In genomic region chr9:137273095-137273490, GRCh38 we compare ENCODE assay signal across 18 cellular contexts. TPM values are rescaled to one million over a fixed set of nuclear protein-coding genes. Genes with fewer than 3 reads are reported as not detected.
DNase-seq lines count a peak whose midpoint lies in the region; ATAC-seq and TF ChIP-seq lines count a peak whose summit lies in the region.
"Had no signal": no experiment of that assay in that cellular context is flagged by ENCODE, and none has a peak within 500 bp of the region (broad histone marks: within the 10 kb centered on the region; RNA-seq: fewer than 3 reads in every experiment).

No MANE protein-coding gene starts in this region.

- no peak overlapping the region for H3K9ac ChIP-seq in SK-N-SH

- H3K4me2 ChIP-seq in SK-N-SH (no peak overlapping the region), GM23338 (no peak overlapping the region), osteoblast (ENCODE audit: insufficient read depth, low read length) (no peak overlapping the region)
- H3K4me2 ChIP-seq: A549 had no signal

- TF ChIP-seq CTCF in SK-N-SH (IDR thresholded peaks at IDR 0.05) = no peak
- no peak for TF ChIP-seq CTCF in GM23338 (conservative IDR thresholded peaks at IDR 0.05; ENCODE audit: low read depth in 2 of 2)
- no peak for TF ChIP-seq CTCF in WERI-Rb-1 (IDR thresholded peaks at IDR 0.05; ENCODE audit: low read depth, low read length)
- no peak for TF ChIP-seq CTCF in osteoblast (IDR thresholded peaks at IDR 0.05; ENCODE audit: extremely low read depth, low read depth, low read length)

- H3K9me2 ChIP-seq in SK-N-SH (no peaks in the 10 kb centered on the region), GM23338 (ENCODE audit: insufficient read depth) (no peaks in the 10 kb centered on the region)

- peaks cover 25% of the 10 kb centered on the region for H3K36me3 Mint-ChIP-seq in GM23338 (ENCODE audit: low read depth)
- peaks cover 27% of the 10 kb centered on the region for H3K36me3 Mint-ChIP-seq in stimulated activated memory B cell treated with anti-CD40 and anti-IgM and Interleukin-4, amounts not matched to agents 10 μg/mL and 1 μg/mL and 100 μg/mL, for 72 hours

- H4K20me1 ChIP-seq in SK-N-SH (ENCODE audit: insufficient read depth) (0 out of 2 replicates have a peak, but pooled peaks cover 3% of the 10 kb centered on the region), GM23338 (replicated peaks; ENCODE audit: insufficient read depth) (0 out of 2 replicates have a peak, but pooled peaks cover 5% of the 10 kb centered on the region), osteoblast (ENCODE audit: insufficient read depth, low read length) (peaks cover 7% of the 10 kb centered on the region)

- H3K27me3 ChIP-seq in SK-N-SH (ENCODE audit: insufficient read depth) = no peaks in the 10 kb centered on the region
- no peaks in the 10 kb centered on the region for H3K27me3 ChIP-seq in GM23338 (ENCODE audit: insufficient read depth)
- H3K27me3 ChIP-seq in WERI-Rb-1 (ENCODE audit: insufficient read depth, low read depth, severe bottlenecking) = no peaks in the 10 kb centered on the region
- no peaks in the 10 kb centered on the region for H3K27me3 ChIP-seq in osteoblast (ENCODE audit: insufficient read depth, low read length)
- H3K27me3 ChIP-seq in HAP-1 (ENCODE audit: low read depth) = no peaks in the 10 kb centered on the region
- H3K27me3 ChIP-seq: Peyer's patch had no signal

- POLR2A ChIA-PET in SK-N-SH (lab: Yijun Ruan, JAX) = interaction anchor here (1.0 to 1.5 kb wide), 5 partner anchors 8 to 52 kb away, joined by 3 to 8 read pairs (median 3); no protein-coding TSS in a partner anchor

- no peak for TF ChIP-seq EP300 in SK-N-SH (IDR thresholded peaks at IDR 0.05; ENCODE audit: borderline replicate concordance in 1 of 2, low read depth in 1 of 2, low read length in 1 of 2)

- H2AFZ ChIP-seq in SK-N-SH (ENCODE audit: low read depth) (no peak overlapping the region), GM23338 (no peak overlapping the region), osteoblast (ENCODE audit: low read length) (no peak overlapping the region)

- CTCF ChIA-PET in SK-N-SH (lab: Yijun Ruan, JAX) = interaction anchor here (0.8 to 2.8 kb wide), 4 partner anchors 11 to 173 kb away, joined by 3 to 18 read pairs (median 10); no protein-coding TSS in a partner anchor

- H3K79me2 ChIP-seq in SK-N-SH (ENCODE audit: insufficient read depth) = no peaks in the 10 kb centered on the region
- H3K79me2 ChIP-seq in GM23338 (replicated peaks; ENCODE audit: insufficient read depth) = no peaks in the 10 kb centered on the region
- H3K79me2 ChIP-seq in osteoblast (ENCODE audit: insufficient read depth, low read length) = peaks cover 16% of the 10 kb centered on the region

- H3K4me3 ChIP-seq in SK-N-SH (ENCODE audit: low read depth in 2 of 2, low read length in 1 of 2) (no peak overlapping the region), GM23338 (no peak overlapping the region), WERI-Rb-1 (ENCODE audit: low read depth, low read length) (no peak overlapping the region), osteoblast (ENCODE audit: insufficient read depth, low read length) (no peak overlapping the region), HAP-1 (no peak overlapping the region)
- H3K4me3 ChIP-seq: A549, Peyer's patch had no signal

- H3K4me1 Mint-ChIP-seq in GM23338 = peaks cover 36% of the 10 kb centered on the region
- H3K4me1 Mint-ChIP-seq in stimulated activated memory B cell treated with anti-CD40 and anti-IgM and Interleukin-4, amounts not matched to agents 10 μg/mL and 1 μg/mL and 100 μg/mL, for 72 hours = peaks cover 67% of the 10 kb centered on the region

- 100% methylated on average over 5 of the region's 13 CpGs for WGBS in SK-N-SH (ENCODE audit: low lambda C conversion rate)

- ATAC-seq in SK-N-SH treated with all-trans-retinoic acid at 6 μM for 48 hours = no peak
- ATAC-seq in GM23338 = no peak
- no peak for ATAC-seq in HG02610 (IDR thresholded peaks at IDR 0.05; ENCODE audit: unreplicated experiment)
- no peak for ATAC-seq in stimulated activated memory B cell treated with anti-CD40 and anti-IgM and Interleukin-4, amounts not matched to agents 10 μg/mL and 1 μg/mL and 100 μg/mL, for 72 hours
- ATAC-seq: A549 had no signal

- no peak for TF ChIP-seq RAD21 in SK-N-SH (IDR thresholded peaks at IDR 0.05; ENCODE audit: low read length)

- peak overlapping the region; percentile 84; the same call in 1 of the 2 replicates for H3K27ac Mint-ChIP-seq in GM23338
- H3K27ac Mint-ChIP-seq in stimulated activated memory B cell treated with anti-CD40 and anti-IgM and Interleukin-4, amounts not matched to agents 10 μg/mL and 1 μg/mL and 100 μg/mL, for 72 hours = no peak overlapping the region
- H3K27ac Mint-ChIP-seq: CD4-positive, alpha-beta T cell had no signal

- H3K4me3 Mint-ChIP-seq in GM23338 = no peak overlapping the region
- H3K4me3 Mint-ChIP-seq in stimulated activated memory B cell treated with anti-CD40 and anti-IgM and Interleukin-4, amounts not matched to agents 10 μg/mL and 1 μg/mL and 100 μg/mL, for 72 hours = no peak overlapping the region
- H3K4me3 Mint-ChIP-seq: CD4-positive, alpha-beta T cell had no signal

- H3F3A ChIP-seq in SK-N-SH (replicated peaks; ENCODE audit: insufficient read depth) (peaks cover 8% of the 10 kb centered on the region), GM23338 (replicated peaks; ENCODE audit: low read depth) (0 out of 2 replicates have a peak, but pooled peaks cover 2% of the 10 kb centered on the region)

- no peaks in the 10 kb centered on the region; a peak in 2 of 4 replicates for H3K4me1 ChIP-seq in SK-N-SH (ENCODE audit: control insufficient read depth in 1 of 2, insufficient read depth in 2 of 2, low read depth in 1 of 2, low read length in 1 of 2)
- H3K4me1 ChIP-seq in GM23338 (ENCODE audit: insufficient read depth) = peaks cover 12% of the 10 kb centered on the region
- peaks cover 31% of the 10 kb centered on the region for H3K4me1 ChIP-seq in osteoblast (ENCODE audit: insufficient read depth, low read length)
- H3K4me1 ChIP-seq in HAP-1 = peaks cover 3% of the 10 kb centered on the region; the same call in 1 of the 2 replicates

- DNase-seq in SK-N-SH (peak; percentile 65), GM23338 (ENCODE audit: low spot score) (no peak), WERI-Rb-1 (no peak), osteoblast (ENCODE audit: insufficient read length, low spot score, missing footprints) (peak; percentile 84), HAP-1 (ENCODE audit: low spot score in 2 of 2) (no peak)
- DNase-seq: AML-193; CD4-positive, alpha-beta T cell; HCEC 1CT; NCI-H1092; NCI-H187 treated with DMSO at 0.1 percent for 48 hours; SIG-M5 had no signal

- no peak overlapping the region for H3K27ac ChIP-seq in SK-N-SH (ENCODE audit: low read depth in 2 of 2, low read length in 1 of 2)
- H3K27ac ChIP-seq in GM23338 (ENCODE audit: low read depth) = peak overlapping the region; percentile 55; the same call in 1 of the 2 replicates
- peak overlapping the region; percentile 36; the same call in 1 of the 2 replicates for H3K27ac ChIP-seq in WERI-Rb-1
- H3K27ac ChIP-seq in osteoblast (ENCODE audit: low read depth, low read length) = no peak overlapping the region
- H3K27ac ChIP-seq: A549 had no signal

- H3K9me3 ChIP-seq in SK-N-SH (no peaks in the 10 kb centered on the region), WERI-Rb-1 (ENCODE audit: severe bottlenecking) (no peaks in the 10 kb centered on the region), osteoblast (ENCODE audit: low read depth, low read length) (no peaks in the 10 kb centered on the region), HAP-1 (no peaks in the 10 kb centered on the region)
- H3K9me3 ChIP-seq: A549, Peyer's patch had no signal

- H3K36me3 ChIP-seq in SK-N-SH (replicated peaks in 1 of 2; ENCODE audit: control insufficient read depth in 1 of 2, insufficient read depth in 2 of 2, low read length in 1 of 2) = peaks cover 12 to 33% of the 10 kb centered on the region in 2 experiments
- H3K36me3 ChIP-seq in GM23338 (ENCODE audit: insufficient read depth) = peaks cover 6% of the 10 kb centered on the region; the same call in 1 of the 2 replicates
- peaks cover 9% of the 10 kb centered on the region for H3K36me3 ChIP-seq in WERI-Rb-1
- H3K36me3 ChIP-seq in osteoblast (ENCODE audit: insufficient read depth, low read length) = peaks cover 30% of the 10 kb centered on the region
- peaks cover 33% of the 10 kb centered on the region for H3K36me3 ChIP-seq in HAP-1 (replicated peaks)

- no peaks in the 10 kb centered on the region; the same call in 2 of the 3 replicates for H3K9me3 Mint-ChIP-seq in GM23338
- H3K9me3 Mint-ChIP-seq in stimulated activated memory B cell treated with anti-CD40 and anti-IgM and Interleukin-4, amounts not matched to agents 10 μg/mL and 1 μg/mL and 100 μg/mL, for 72 hours = peaks cover 3% of the 10 kb centered on the region
- H3K9me3 Mint-ChIP-seq: CD4-positive, alpha-beta T cell had no signal

- H3K27me3 Mint-ChIP-seq in GM23338 (ENCODE audit: insufficient read depth, low read depth, poor library complexity) = peaks cover 32% of the 10 kb centered on the region
- no peaks in the 10 kb centered on the region for H3K27me3 Mint-ChIP-seq in stimulated activated memory B cell treated with anti-CD40 and anti-IgM and Interleukin-4, amounts not matched to agents 10 μg/mL and 1 μg/mL and 100 μg/mL, for 72 hours

- in situ Hi-C loops in HAP-1 (cut with MboI; ENCODE audit: low sequenced_read_pairs) = no loop called here

RNA-seq across cellular contexts. Expression of gene TOR4A, which starts 4.4 kb away (rescaled TPM):
- 0.81 and 0.99 TPM in 2 replicates for polyA plus RNA-seq in SK-N-SH (2012; rRNA removed)
- 0.36 and 0.62 TPM in 2 replicates for polyA plus RNA-seq in SK-N-SH (2012; cell fraction: cytosol; rRNA removed)
- 2.2 and 3.4 TPM in 2 replicates for polyA plus RNA-seq in SK-N-SH (2012; cell fraction: nucleus; rRNA removed)
- total RNA-seq in GM23338 (2014; rRNA removed; shearing (Covaris generic)) = 14.4 and 19.0 TPM in 2 replicates
- 2.0 and 2.1 TPM in 2 replicates for polyA plus RNA-seq in GM23338 (2016; fragmentation: Nextera tagmentation; extraction: Ambion mirVana)
- total RNA-seq in osteoblast = 0.29 and 2.5 TPM in 2 replicates

RNA-seq across cellular contexts. Expression of gene NELFB, which starts 18.0 kb away (rescaled TPM):
- polyA plus RNA-seq in SK-N-SH (2012; rRNA removed) = 52.6 and 62.7 TPM in 2 replicates
- polyA plus RNA-seq in SK-N-SH (2012; cell fraction: cytosol; rRNA removed) = 25.6 and 50.6 TPM in 2 replicates
- polyA plus RNA-seq in SK-N-SH (2012; cell fraction: nucleus; rRNA removed) = 57.4 and 62.4 TPM in 2 replicates
- total RNA-seq in GM23338 (2014; rRNA removed; shearing (Covaris generic)) = 79.5 and 97.3 TPM in 2 replicates
- polyA plus RNA-seq in GM23338 (2016; fragmentation: Nextera tagmentation; extraction: Ambion mirVana) = 30.0 and 31.2 TPM in 2 replicates
- 46.0 and 47.4 TPM in 2 replicates for total RNA-seq in osteoblast

RNA-seq across cellular contexts. Expression of gene STPG3, which starts 22.0 kb away (rescaled TPM):
- polyA plus RNA-seq in SK-N-SH (2012; rRNA removed) (not detected in 2 replicates), GM23338 (2016; fragmentation: Nextera tagmentation; extraction: Ambion mirVana) (not detected in 2 replicates)
- not detected in 2 replicates for polyA plus RNA-seq in SK-N-SH (2012; cell fraction: cytosol; rRNA removed)
- not detected in 2 replicates for polyA plus RNA-seq in SK-N-SH (2012; cell fraction: nucleus; rRNA removed)
- not detected in 2 replicates for total RNA-seq in GM23338 (2014; rRNA removed; shearing (Covaris generic))
- 0.36 TPM in 1 of 2 replicates, not detected in the other for total RNA-seq in osteoblast
- total RNA-seq: CD4-positive, alpha-beta T cell; HT1080; M059J; Peyer's patch had no signal
- polyA plus RNA-seq: A549 had no signal

RNA-seq across cellular contexts. Expression of gene NRARP, which starts 29.0 kb away (rescaled TPM):
- polyA plus RNA-seq in SK-N-SH (2012; rRNA removed) (3.9 and 4.2 TPM in 2 replicates), GM23338 (2016; fragmentation: Nextera tagmentation; extraction: Ambion mirVana) (4.0 and 4.8 TPM in 2 replicates)
- polyA plus RNA-seq in SK-N-SH (2012; cell fraction: cytosol; rRNA removed) = 2.9 and 3.4 TPM in 2 replicates
- polyA plus RNA-seq in SK-N-SH (2012; cell fraction: nucleus; rRNA removed) = 5.1 and 6.5 TPM in 2 replicates
- 39.0 and 55.1 TPM in 2 replicates for total RNA-seq in GM23338 (2014; rRNA removed; shearing (Covaris generic))
- under 0.01 TPM in 2 replicates for total RNA-seq in osteoblast
- total RNA-seq: M059J had no signal

RNA-seq across cellular contexts. Expression of gene TUBB4B, which starts 32.0 kb away (rescaled TPM):
- polyA plus RNA-seq in SK-N-SH (2012; rRNA removed) (415 and 508 TPM in 2 replicates), GM23338 (2016; fragmentation: Nextera tagmentation; extraction: Ambion mirVana) (389 and 408 TPM in 2 replicates)
- 249 and 391 TPM in 2 replicates for polyA plus RNA-seq in SK-N-SH (2012; cell fraction: cytosol; rRNA removed)
- 385 and 387 TPM in 2 replicates for polyA plus RNA-seq in SK-N-SH (2012; cell fraction: nucleus; rRNA removed)
- 334 and 374 TPM in 2 replicates for total RNA-seq in GM23338 (2014; rRNA removed; shearing (Covaris generic))
- total RNA-seq in osteoblast = 67.7 and 74.0 TPM in 2 replicates

Comparison
In these comparisons a context has a peak if more than half of its experiments do, and no peak if none do; other contexts are left out.
1. DNase-seq: peak in SK-N-SH (single experiment) and osteoblast (single experiment); none in GM23338 (single experiment), WERI-Rb-1 (single experiment) and HAP-1 (0 of 2).
2. H3K27ac ChIP-seq: peak in GM23338 (single experiment) and WERI-Rb-1 (single experiment); none in SK-N-SH (0 of 2) and osteoblast (single experiment).